ENCODE assay signal across 18 cellular contexts in the genomic region with DNA sequence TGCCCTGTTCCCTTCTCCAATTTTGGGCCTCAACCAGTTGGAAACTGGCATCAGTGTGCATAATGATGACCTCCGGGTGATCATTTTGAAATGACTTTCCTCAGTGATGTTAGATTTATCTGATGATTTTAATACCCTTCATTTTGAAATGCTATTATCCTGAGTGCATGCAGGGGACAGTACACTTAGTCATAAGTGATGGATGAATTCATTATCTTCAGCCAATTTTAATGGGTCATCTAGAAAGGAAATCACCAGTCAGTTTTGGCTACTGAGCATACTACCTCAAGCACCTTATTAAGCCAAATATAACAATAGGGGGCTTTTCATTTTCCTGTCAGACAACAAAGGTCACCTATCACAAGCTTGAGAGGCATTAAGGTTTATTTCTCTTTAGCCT.
DNase-seq lines count a peak whose midpoint lies in the region; ATAC-seq and TF ChIP-seq lines count a peak whose summit lies in the region.
"Had no signal": no experiment of that assay in that cellular context is flagged by ENCODE, and none has a peak within 500 bp of the region (broad histone marks: within the 10 kb centered on the region; RNA-seq: fewer than 3 reads in every experiment).

No MANE protein-coding gene starts in this region.

- H3K9me3 Mint-ChIP-seq in activated CD4-positive, alpha-beta memory T cell treated with anti-CD3 and anti-CD28 coated beads, Interleukin-2, amount 10 ng/mL, durations not matched to agents 7 days and 5 days: no peaks in the 10 kb centered on the region
- H3K9me3 Mint-ChIP-seq: CD4-positive, alpha-beta memory T cell had no signal

- CTCF ChIA-PET in SK-N-SH (lab: Yijun Ruan, JAX): interaction anchor here (0.7 to 1.2 kb wide), 2 partner anchors 9 to 151 kb away, joined by 4 to 5 read pairs; no protein-coding TSS in a partner anchor
- CTCF ChIA-PET in activated CD4-positive, alpha-beta memory T cell treated with anti-CD3 and anti-CD28 coated beads, Interleukin-2, amount 10 ng/mL, durations not matched to agents 7 days and 5 days (lab: Charles Lee): no interaction called here

- H3K27me3 Mint-ChIP-seq in activated CD4-positive, alpha-beta memory T cell treated with anti-CD3 and anti-CD28 coated beads, Interleukin-2, amount 10 ng/mL, durations not matched to agents 7 days and 5 days: no peaks in the 10 kb centered on the region

- H3K79me2 ChIP-seq in SK-N-SH (ENCODE audit: insufficient read depth) (no peaks in the 10 kb centered on the region), trophoblast cell (ENCODE audit: control insufficient read depth, insufficient read depth, low read length, poor library complexity) (no peaks in the 10 kb centered on the region), osteoblast (ENCODE audit: insufficient read depth, low read length) (no peaks in the 10 kb centered on the region)

- DNase-seq in SK-N-SH (no peak), SK-N-DZ (ENCODE audit: low spot score) (peak; percentile 4), trophoblast cell (no peak), osteoblast (ENCODE audit: insufficient read length, low spot score, missing footprints) (no peak)
- no peak for DNase-seq in activated CD4-positive, alpha-beta memory T cell treated with anti-CD3 and anti-CD28 coated beads, Interleukin-2, amount 10 ng/mL, durations not matched to agents 7 days and 5 days
- DNase-seq: 8988T; ACHN; C1 segment of cervical spinal cord; Calu3; CD4-positive, alpha-beta memory T cell; COR-L47; DMS53; DND-41; GOT3; HFFc6 had no signal

- H3K4me3 Mint-ChIP-seq in activated CD4-positive, alpha-beta memory T cell treated with anti-CD3 and anti-CD28 coated beads, Interleukin-2, amount 10 ng/mL, durations not matched to agents 7 days and 5 days: no peak overlapping the region
- H3K4me3 Mint-ChIP-seq: CD4-positive, alpha-beta memory T cell; HFFc6 had no signal

- H3K9me2 ChIP-seq in SK-N-SH: no peaks in the 10 kb centered on the region

- H3K18ac ChIP-seq in trophoblast cell (ENCODE audit: low read length): no peak overlapping the region

- H3K27ac Mint-ChIP-seq in activated CD4-positive, alpha-beta memory T cell treated with anti-CD3 and anti-CD28 coated beads, Interleukin-2, amount 10 ng/mL, durations not matched to agents 7 days and 5 days: no peak overlapping the region
- H3K27ac Mint-ChIP-seq: CD4-positive, alpha-beta memory T cell; HFFc6 had no signal

- H2AK5ac ChIP-seq in trophoblast cell (ENCODE audit: low read length): no peak overlapping the region

- no peaks in the 10 kb centered on the region for H3K4me1 Mint-ChIP-seq in activated CD4-positive, alpha-beta memory T cell treated with anti-CD3 and anti-CD28 coated beads, Interleukin-2, amount 10 ng/mL, durations not matched to agents 7 days and 5 days
- H3K4me1 Mint-ChIP-seq: CD4-positive, alpha-beta memory T cell had no signal

- H2BK120ac ChIP-seq in trophoblast cell (ENCODE audit: insufficient read depth, low read length, poor library complexity): no peak overlapping the region

- WGBS in SK-N-SH (ENCODE audit: low lambda C conversion rate): 17% methylated on average over 1 of the region's 1 CpG
- WGBS in trophoblast cell (ENCODE audit: extremely low coverage, insufficient coverage, insufficient read length): no CpG with 5 or more reads among the region's 1 CpG

- H3K9me3 ChIP-seq in SK-N-SH: no peaks in the 10 kb centered on the region
- H3K9me3 ChIP-seq in trophoblast cell (ENCODE audit: insufficient read depth, low read depth, low read length): no peaks in the 10 kb centered on the region
- no peaks in the 10 kb centered on the region for H3K9me3 ChIP-seq in osteoblast (ENCODE audit: low read depth, low read length)
- H3K9me3 ChIP-seq: A549, HAP-1 had no signal

- H3K27me3 ChIP-seq in SK-N-SH (ENCODE audit: insufficient read depth) (no peaks in the 10 kb centered on the region), trophoblast cell (ENCODE audit: insufficient read depth, low read length) (no peaks in the 10 kb centered on the region), osteoblast (ENCODE audit: insufficient read depth, low read length) (no peaks in the 10 kb centered on the region)

- H3K27ac ChIP-seq in SK-N-SH (ENCODE audit: low read depth in 2 of 2, low read length in 1 of 2) (no peak overlapping the region), trophoblast cell (ENCODE audit: low read depth, low read length) (no peak overlapping the region), osteoblast (ENCODE audit: low read depth, low read length) (no peak overlapping the region)
- H3K27ac ChIP-seq: A549 had no signal

- no peak overlapping the region for H3K4me2 ChIP-seq in SK-N-SH
- H3K4me2 ChIP-seq in trophoblast cell (ENCODE audit: low read length): no peak overlapping the region
- no peak overlapping the region for H3K4me2 ChIP-seq in osteoblast (ENCODE audit: insufficient read depth, low read length)
- H3K4me2 ChIP-seq: A549 had no signal

- no peaks in the 10 kb centered on the region for H3F3A ChIP-seq in SK-N-SH (replicated peaks; ENCODE audit: insufficient read depth)

- H3K4me3 ChIP-seq in SK-N-SH (ENCODE audit: low read depth in 2 of 2, low read length in 1 of 2) (no peak overlapping the region), trophoblast cell (ENCODE audit: low read depth, low read length) (no peak overlapping the region), osteoblast (ENCODE audit: insufficient read depth, low read length) (no peak overlapping the region)
- H3K4me3 ChIP-seq: A549, HAP-1 had no signal

- POLR2A ChIA-PET in SK-N-SH (lab: Yijun Ruan, JAX): no interaction called here
- POLR2A ChIA-PET in activated CD4-positive, alpha-beta memory T cell treated with anti-CD3 and anti-CD28 coated beads, Interleukin-2, amount 10 ng/mL, durations not matched to agents 7 days and 5 days (lab: Charles Lee): no interaction called here

- H3K79me1 ChIP-seq in trophoblast cell (ENCODE audit: low read length): peaks cover 12% of the 10 kb centered on the region

- H2AFZ ChIP-seq in SK-N-SH (ENCODE audit: low read depth) (no peak overlapping the region), trophoblast cell (ENCODE audit: insufficient read depth, low read length, poor library complexity) (no peak overlapping the region), osteoblast (ENCODE audit: low read length) (no peak overlapping the region)

- no peak overlapping the region for H3K23ac ChIP-seq in trophoblast cell (ENCODE audit: low read length)

- no peaks in the 10 kb centered on the region for H3K36me3 ChIP-seq in SK-N-SH (replicated peaks in 1 of 2; ENCODE audit: control insufficient read depth in 1 of 2, insufficient read depth in 2 of 2, low read length in 1 of 2)
- H3K36me3 ChIP-seq in trophoblast cell (ENCODE audit: control insufficient read depth in 1 of 2, insufficient read depth in 2 of 2, low read length in 2 of 2): no peaks in the 10 kb centered on the region
- H3K36me3 ChIP-seq in osteoblast (ENCODE audit: insufficient read depth, low read length): no peaks in the 10 kb centered on the region
- H3K36me3 ChIP-seq: HAP-1 had no signal

- H4K8ac ChIP-seq in trophoblast cell (ENCODE audit: low read depth, low read length): no peak overlapping the region

- TF ChIP-seq RAD21 in SK-N-SH (IDR thresholded peaks at IDR 0.05; ENCODE audit: low read length): no peak

- H3K36me3 Mint-ChIP-seq in activated CD4-positive, alpha-beta memory T cell treated with anti-CD3 and anti-CD28 coated beads, Interleukin-2, amount 10 ng/mL, durations not matched to agents 7 days and 5 days (ENCODE audit: low read depth): no peaks in the 10 kb centered on the region
- H3K36me3 Mint-ChIP-seq: CD4-positive, alpha-beta memory T cell had no signal

- H2BK5ac ChIP-seq in trophoblast cell (ENCODE audit: low read depth, low read length, poor library complexity): no peak overlapping the region

- H3K9ac ChIP-seq in SK-N-SH (no peak overlapping the region), trophoblast cell (ENCODE audit: low read length) (no peak overlapping the region)

- ATAC-seq in SK-N-SH treated with all-trans-retinoic acid at 6 μM for 48 hours: peak; percentile 32; the same call in 2 of the 3 replicates
- ATAC-seq: A549 had no signal

- H3K4me1 ChIP-seq in SK-N-SH (ENCODE audit: control insufficient read depth in 1 of 2, insufficient read depth in 2 of 2, low read depth in 1 of 2, low read length in 1 of 2) (peaks cover 0 to 2% of the 10 kb centered on the region in 2 experiments; a peak in 2 of 4 replicates), trophoblast cell (ENCODE audit: control insufficient read depth in 1 of 2, insufficient read depth in 2 of 2, low read length in 2 of 2) (peaks cover 0 to 3% of the 10 kb centered on the region in 2 experiments), osteoblast (ENCODE audit: insufficient read depth, low read length) (no peaks in the 10 kb centered on the region)
- H3K4me1 ChIP-seq: A549, HAP-1 had no signal

- TF ChIP-seq CTCF in SK-N-SH (IDR thresholded peaks at IDR 0.05) (no peak), osteoblast (IDR thresholded peaks at IDR 0.05; ENCODE audit: extremely low read depth, low read depth, low read length) (no peak)

- H4K91ac ChIP-seq in trophoblast cell (ENCODE audit: low read depth, low read length): peak overlapping the region; percentile 73

- no peak overlapping the region for H4K12ac ChIP-seq in trophoblast cell (ENCODE audit: low read depth, low read length)

- H4K20me1 ChIP-seq in SK-N-SH (ENCODE audit: insufficient read depth) (no peaks in the 10 kb centered on the region), osteoblast (ENCODE audit: insufficient read depth, low read length) (no peaks in the 10 kb centered on the region)

- H2BK12ac ChIP-seq in trophoblast cell (ENCODE audit: low read length): no peak overlapping the region

- TF ChIP-seq EP300 in SK-N-SH (IDR thresholded peaks at IDR 0.05; ENCODE audit: borderline replicate concordance in 1 of 2, low read depth in 1 of 2, low read length in 1 of 2): no peak

- H3K14ac ChIP-seq in trophoblast cell (ENCODE audit: low read length): no peak overlapping the region

- H3K4ac ChIP-seq in trophoblast cell (ENCODE audit: low read depth, low read length): no peak overlapping the region

TF ChIP-seq in SK-N-SH, 30 proteins besides CTCF, POLR2A, EP300 and RAD21 (continues in another document):
- TF ChIP-seq FOSL2 (IDR thresholded peaks at IDR 0.05; ENCODE audit: borderline replicate concordance, low read depth): no peak
